18 cellular contexts compared by ENCODE assay signal in the genomic region with DNA sequence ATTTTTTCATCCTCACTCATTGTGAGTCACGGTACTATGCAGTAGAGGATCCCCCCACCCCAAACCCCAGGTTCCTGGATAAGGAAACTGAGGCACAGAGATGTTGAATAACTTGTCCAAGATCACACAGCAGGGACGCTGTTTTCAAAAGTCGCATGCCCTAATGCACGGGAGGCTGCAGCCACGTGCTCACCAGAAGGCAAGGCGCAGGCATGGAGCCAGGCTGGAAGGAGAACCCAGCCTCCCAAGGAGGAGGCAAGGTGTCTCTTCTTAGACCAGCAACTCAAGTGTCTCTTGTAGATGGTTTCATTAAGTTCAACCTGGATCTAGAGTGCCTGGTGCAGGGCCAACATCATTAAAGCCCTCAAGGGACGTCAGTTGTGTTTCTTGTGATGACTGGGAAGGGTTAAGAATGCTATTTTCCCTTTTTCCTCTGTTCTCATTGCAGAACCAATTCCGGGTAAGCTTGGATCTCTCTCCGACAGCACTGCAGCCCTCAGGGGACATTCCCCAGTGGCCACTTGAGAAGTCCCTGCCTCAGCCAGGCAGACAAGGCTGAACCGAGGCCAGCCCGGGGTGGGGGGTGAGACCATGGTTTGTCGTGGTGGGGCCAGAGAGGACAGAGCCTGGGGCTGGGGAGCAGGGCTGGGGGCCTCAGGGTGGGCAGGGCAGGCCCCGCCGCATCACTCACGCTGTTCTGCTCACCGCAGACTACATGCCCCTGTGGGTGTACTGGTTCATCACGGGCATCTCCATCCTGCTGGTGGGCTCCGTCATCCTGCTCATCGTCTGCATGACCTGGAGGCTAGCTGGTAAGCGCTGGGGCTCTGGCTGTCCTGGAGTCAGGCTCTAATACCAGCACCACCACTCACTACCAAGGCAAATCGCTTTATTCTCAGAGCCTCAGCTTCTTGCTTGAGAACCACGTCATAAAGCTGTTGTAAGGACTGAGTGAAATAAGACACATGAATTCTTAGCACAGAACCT. TPM values are rescaled to one million over a fixed set of nuclear protein-coding genes. Genes with fewer than 3 reads are reported as not detected.
DNase-seq lines count a peak whose midpoint lies in the region; ATAC-seq and TF ChIP-seq lines count a peak whose summit lies in the region.
"Had no signal": no experiment of that assay in that cellular context is flagged by ENCODE, and none has a peak within 500 bp of the region (broad histone marks: within the 10 kb centered on the region; RNA-seq: fewer than 3 reads in every experiment).

No MANE protein-coding gene starts in this region.

- TF ChIP-seq CTCF in CD8-positive, alpha-beta T cell (IDR thresholded peaks at IDR 0.05): no peak
- no peak for TF ChIP-seq CTCF in WERI-Rb-1 (IDR thresholded peaks at IDR 0.05; ENCODE audit: low read depth, low read length)
- no peak for TF ChIP-seq CTCF in uterus (IDR thresholded peaks at IDR 0.05)

- peaks cover 82% of the 10 kb centered on the region for H3K36me3 Mint-ChIP-seq in CD8-positive, alpha-beta T cell

- peaks cover 53% of the 10 kb centered on the region for H3K4me1 Mint-ChIP-seq in CD8-positive, alpha-beta T cell (ENCODE audit: low read depth)
- H3K4me1 Mint-ChIP-seq: neural crest cell had no signal

- no peak overlapping the region for H3K4me3 Mint-ChIP-seq in CD8-positive, alpha-beta T cell
- H3K4me3 Mint-ChIP-seq: central memory CD8-positive, alpha-beta T cell; neural crest cell had no signal

- no peak overlapping the region for H3K27ac ChIP-seq in CD8-positive, alpha-beta T cell (ENCODE audit: low read depth, low read length)
- peak overlapping the region; percentile 81 for H3K27ac ChIP-seq in WERI-Rb-1
- H3K27ac ChIP-seq in uterus: no peak overlapping the region
- H3K27ac ChIP-seq: RWPE1 had no signal

- ATAC-seq in CD8-positive, alpha-beta T cell: no peak
- no peak for ATAC-seq in GM18907 (IDR thresholded peaks at IDR 0.05; ENCODE audit: unreplicated experiment)

- peaks cover 66% of the 10 kb centered on the region for H3K4me1 ChIP-seq in CD8-positive, alpha-beta T cell (ENCODE audit: insufficient read depth, low read length)
- H3K4me1 ChIP-seq in uterus: no peaks in the 10 kb centered on the region

- no peaks in the 10 kb centered on the region for H3K27me3 ChIP-seq in CD8-positive, alpha-beta T cell (ENCODE audit: insufficient read depth, low read length)
- no peaks in the 10 kb centered on the region for H3K27me3 ChIP-seq in WERI-Rb-1 (ENCODE audit: insufficient read depth, low read depth, severe bottlenecking)
- H3K27me3 ChIP-seq in uterus: no peaks in the 10 kb centered on the region

- peaks cover 64% of the 10 kb centered on the region for H3K36me3 ChIP-seq in CD8-positive, alpha-beta T cell (ENCODE audit: insufficient read depth, low read length)
- H3K36me3 ChIP-seq in WERI-Rb-1 (peaks cover 23% of the 10 kb centered on the region), uterus (no peaks in the 10 kb centered on the region)

- DNase-seq in activated effector memory CD4-positive, alpha-beta T cell treated with anti-CD3 and anti-CD28 coated beads, Interleukin-2, amount 50 U/mL, for 16 hours: peak; percentile 31
- no peak for DNase-seq in activated effector memory CD4-positive, alpha-beta T cell treated with Interleukin-2 at 50 U/mL for 16 hours
- DNase-seq in CD8-positive, alpha-beta T cell: no peak
- DNase-seq in WERI-Rb-1 (no peak), posterior vena cava (ENCODE audit: low spot score) (peak; percentile 58), uterus (no peak), cortex of kidney (lab: John Stamatoyannopoulos, UW) (no peak)
- DNase-seq: activated naive CD4-positive, alpha-beta T cell; activated T-cell treated with anti-CD3 and anti-CD28 coated beads for 4 hours; DMS153; glutamatergic neuron; NCI-H2081; NCI-H226 had no signal

- intact Hi-C loops in CD8-positive, alpha-beta T cell (cut with DNase I, micrococcal nuclease): loop anchor here in 1 of 2 experiments (2.0 kb wide), 1 partner anchor 19 kb away; no protein-coding TSS in a partner anchor
- intact Hi-C loops in posterior vena cava (cut with DNase I) (no loop called here), uterus (cut with DNase I; ENCODE audit: low total_unique reads) (no loop called here)

- peak overlapping the region; percentile 60 for H3K27ac Mint-ChIP-seq in CD8-positive, alpha-beta T cell

- no peak for TF ChIP-seq POLR2A in uterus (IDR thresholded peaks at IDR 0.05)

- POLR2A ChIA-PET in CD8-positive, alpha-beta T cell (lab: Charles Lee): interaction anchor here (1.5 kb wide), 1 partner anchor 17 kb away, joined by 13 read pairs; no protein-coding TSS in a partner anchor

- no peaks in the 10 kb centered on the region for H3K9me3 Mint-ChIP-seq in CD8-positive, alpha-beta T cell
- H3K9me3 Mint-ChIP-seq: central memory CD8-positive, alpha-beta T cell; neural crest cell had no signal

- CTCF ChIA-PET in CD8-positive, alpha-beta T cell (lab: Charles Lee): interaction anchor here (0.9 to 3.0 kb wide), 4 partner anchors 11 to 66 kb away, joined by 3 to 12 read pairs (median 5); no protein-coding TSS in a partner anchor

- no peaks in the 10 kb centered on the region for H3K9me3 ChIP-seq in CD8-positive, alpha-beta T cell (ENCODE audit: low read length)
- H3K9me3 ChIP-seq in WERI-Rb-1 (ENCODE audit: severe bottlenecking) (no peaks in the 10 kb centered on the region), uterus (no peaks in the 10 kb centered on the region)

- no peak overlapping the region for H3K4me3 ChIP-seq in CD8-positive, alpha-beta T cell (ENCODE audit: low read depth, low read length)
- peak overlapping the region; percentile 24 for H3K4me3 ChIP-seq in WERI-Rb-1 (ENCODE audit: low read depth, low read length)
- H3K4me3 ChIP-seq in uterus: no peak overlapping the region

- H3K27me3 Mint-ChIP-seq in CD8-positive, alpha-beta T cell (ENCODE audit: low read depth): no peaks in the 10 kb centered on the region
- H3K27me3 Mint-ChIP-seq: central memory CD8-positive, alpha-beta T cell had no signal

RNA-seq across cellular contexts. Expression of gene TMEM121B, which starts 15.7 kb away (rescaled TPM):
- total RNA-seq in CD8-positive, alpha-beta T cell: under 1 TPM in 1 of 2 experiments, not detected in 1; 0.11 TPM
- under 1 TPM; 0.38 to 0.74 TPM for total RNA-seq in posterior vena cava
- total RNA-seq in uterus: under 1 TPM in 3 of 4 donors, not detected in 1; 0.26 to 0.49 (median 0.35) TPM
- total RNA-seq: MCF 10A had no signal

RNA-seq across cellular contexts. Expression of gene IL17RA, which starts 20.6 kb away (rescaled TPM):
- total RNA-seq in CD8-positive, alpha-beta T cell: 10 to 100 TPM; 20.4 to 24.7 TPM
- total RNA-seq in posterior vena cava: 10 to 100 TPM; 11.5 to 21.8 TPM
- total RNA-seq in uterus: 10 to 100 TPM in 1 of 4 donors, 1 to 10 TPM in 3; 2.6 to 19.3 (median 6.2) TPM

RNA-seq across cellular contexts. Expression of gene HDHD5, which starts 53.6 kb away (rescaled TPM):
- total RNA-seq in CD8-positive, alpha-beta T cell: 10 to 100 TPM in 1 of 2 experiments, 1 to 10 TPM in 1; 9.2 to 11.0 TPM
- total RNA-seq in posterior vena cava: 10 to 100 TPM; 19.6 to 19.9 TPM
- total RNA-seq in uterus: 10 to 100 TPM in 3 of 4 donors, 1 to 10 TPM in 1; 7.4 to 43.0 (median 28.9) TPM

Comparison
In these comparisons a context has a peak if more than half of its experiments do, and no peak if none do; other contexts are left out.
1. DNase-seq: peak in activated effector memory CD4-positive, alpha-beta T cell treated with anti-CD3 and anti-CD28 coated beads, Interleukin-2, amount 50 U/mL, for 16 hours (single experiment) and posterior vena cava (single experiment); none in activated effector memory CD4-positive, alpha-beta T cell treated with Interleukin-2 at 50 U/mL for 16 hours (single experiment), CD8-positive, alpha-beta T cell (0 of 7), WERI-Rb-1 (single experiment), uterus (0 of 2) and cortex of kidney (single experiment).